Comparison of ENCODE assay signal across 22 cellular contexts in the genomic region with DNA sequence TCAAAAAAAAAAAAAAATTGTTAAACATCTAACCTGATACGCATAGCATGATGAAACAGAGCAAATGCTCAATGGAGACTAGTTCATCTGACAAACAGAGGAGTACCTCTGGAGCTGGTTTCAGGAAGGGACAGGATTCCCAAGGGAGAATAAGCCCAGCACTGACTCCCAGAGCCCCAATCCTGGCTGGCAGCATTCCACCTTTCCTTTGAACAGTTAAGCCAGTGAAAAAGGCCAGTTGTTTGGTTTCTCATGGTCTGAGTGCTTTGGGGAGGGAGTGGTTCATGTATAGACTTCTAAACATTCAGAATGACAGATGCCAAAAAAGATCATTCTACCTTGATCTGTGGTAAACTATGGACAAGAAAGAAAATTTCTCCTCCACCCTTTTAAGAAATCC.
"Had no signal": no experiment of that assay in that cellular context is flagged by ENCODE, and none has a peak within 500 bp of the region (broad histone marks: within the 10 kb centered on the region; RNA-seq: fewer than 3 reads in every experiment).

No MANE protein-coding gene starts in this region.

- H3K36me3 Mint-ChIP-seq: activated naive CD4-positive, alpha-beta T cell treated with anti-CD3 and anti-CD28 coated beads, Interleukin-2, amount 50 U/mL, for 72 hours; natural killer cell treated with Interleukin-12 subunit alpha and Interleukin-12 subunit beta and Interleukin-15 and Interleukin-18, amount 100 ng/mL, for 72 hours had no signal

- H3K27ac ChIP-seq: body of pancreas, neutrophil, right lobe of liver, skin epidermis, testis, transverse colon had no signal

- H3K36me3 ChIP-seq: neutrophil, right lobe of liver, transverse colon had no signal

- H3K27ac Mint-ChIP-seq: activated CD4-positive, alpha-beta T cell treated with anti-CD3 and anti-CD28 coated beads for 36 hours; activated naive CD4-positive, alpha-beta T cell treated with anti-CD3 and anti-CD28 coated beads, Interleukin-2, amount 50 U/mL, for 72 hours; activated T-cell treated with anti-CD3 and anti-CD28 coated beads, Interleukin-2, amount 50 U/mL, for 72 hours; natural killer cell treated with Interleukin-12 subunit alpha and Interleukin-12 subunit beta and Interleukin-15 and Interleukin-18, amount 100 ng/mL, for 72 hours had no signal

- DNase-seq: activated CD4-positive, alpha-beta T cell treated with anti-CD3 and anti-CD28 coated beads for 36 hours; activated CD4-positive, alpha-beta T cell treated with anti-CD3 and anti-CD28 coated beads, Interleukin-2, amount 50 U/mL, for 4 hours; activated CD4-positive, CD25-positive, alpha-beta regulatory T cell; activated naive CD4-positive, alpha-beta T cell; activated T-cell treated with anti-CD3 and anti-CD28 coated beads for 4 hours; activated T-cell treated with anti-CD3 and anti-CD28 coated beads, Interleukin-2, amount 50 U/mL, for 72 hours; body of pancreas; effector CD8-positive, alpha-beta T cell; glutamatergic neuron; kidney; left colon; right lobe of liver; stimulated activated CD4-positive, alpha-beta T cell treated with anti-CD3 and anti-CD28 coated beads, Interleukin-12 subunit alpha, Interleukin-12 subunit beta, amount 100 ng/mL, for 4 hours; stimulated activated CD4-positive, alpha-beta T cell treated with anti-CD3 and anti-CD28 coated beads, Interleukin-4, amount 100 ng/mL, for 1 hour; stimulated activated naive CD8-positive, alpha-beta T cell treated with anti-CD3 and anti-CD28 coated beads, Interleukin-15, Interleukin-2, amounts not matched to agents 100 U/mL and 50 U/mL, for 24 hours; T-helper 2 cell; testis; transverse colon had no signal

- H3K27me3 Mint-ChIP-seq: activated CD4-positive, alpha-beta T cell treated with anti-CD3 and anti-CD28 coated beads for 36 hours; natural killer cell treated with Interleukin-12 subunit alpha and Interleukin-12 subunit beta and Interleukin-15 and Interleukin-18, amount 100 ng/mL, for 72 hours had no signal

- H3K4me3 Mint-ChIP-seq: activated CD4-positive, alpha-beta T cell treated with anti-CD3 and anti-CD28 coated beads for 36 hours; activated T-cell treated with anti-CD3 and anti-CD28 coated beads, Interleukin-2, amount 50 U/mL, for 72 hours; natural killer cell treated with Interleukin-12 subunit alpha and Interleukin-12 subunit beta and Interleukin-15 and Interleukin-18, amount 100 ng/mL, for 72 hours had no signal

- H3K27me3 ChIP-seq: body of pancreas, neutrophil, right lobe of liver, testis, transverse colon had no signal

- ATAC-seq: activated CD4-positive, alpha-beta T cell treated with anti-CD3 and anti-CD28 coated beads for 36 hours; activated naive CD4-positive, alpha-beta T cell treated with anti-CD3 and anti-CD28 coated beads, Interleukin-2, amount 50 U/mL, for 72 hours; activated T-cell treated with anti-CD3 and anti-CD28 coated beads, Interleukin-2, amount 50 U/mL, for 72 hours; body of pancreas; left colon; natural killer cell treated with Interleukin-12 subunit alpha and Interleukin-12 subunit beta and Interleukin-15 and Interleukin-18, amount 100 ng/mL, for 72 hours; right lobe of liver; stimulated activated naive CD8-positive, alpha-beta T cell treated with anti-CD3 and anti-CD28 coated beads, Interleukin-15, Interleukin-2, amounts not matched to agents 100 U/mL and 50 U/mL, for 24 hours had no signal

- H3K4me1 Mint-ChIP-seq: activated CD4-positive, alpha-beta T cell treated with anti-CD3 and anti-CD28 coated beads for 36 hours had no signal

- H3K9me3 ChIP-seq: body of pancreas, neutrophil, right lobe of liver, testis, transverse colon had no signal

- H3K4me1 ChIP-seq: body of pancreas, right lobe of liver, testis had no signal

- H3K4me3 ChIP-seq: body of pancreas, right lobe of liver, skin epidermis, testis, transverse colon had no signal
